Comparison of ENCODE assay signal across 27 cellular contexts in the genomic region with DNA sequence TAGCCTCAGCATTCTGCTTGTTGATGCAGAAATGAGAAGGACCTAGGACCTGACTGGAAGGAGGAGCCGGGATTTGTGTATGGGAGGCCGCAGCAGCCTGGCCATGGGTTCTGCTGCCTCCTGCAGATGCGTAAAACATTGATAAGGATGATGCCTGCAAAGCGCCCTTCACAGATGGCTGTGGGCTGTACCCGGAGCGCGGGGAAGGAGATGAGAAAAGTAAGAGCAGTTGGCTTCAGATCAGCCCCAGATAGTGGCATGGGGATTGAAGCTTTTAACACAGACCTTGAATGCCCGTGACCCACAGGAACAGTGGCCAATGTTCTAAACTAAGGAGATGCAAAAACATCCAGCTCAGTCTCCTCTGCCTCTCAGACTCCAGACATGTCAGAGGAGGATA.
"Had no signal": no experiment of that assay in that cellular context is flagged by ENCODE, and none has a peak within 500 bp of the region (broad histone marks: within the 10 kb centered on the region; RNA-seq: fewer than 3 reads in every experiment).

No MANE protein-coding gene starts in this region.

- H3K9me3 ChIP-seq: breast epithelium, colonic mucosa, heart left ventricle, lower lobe of right lung, pancreas, psoas muscle, thoracic aorta, upper lobe of right lung had no signal

- H3K9me3 Mint-ChIP-seq: activated naive CD8-positive, alpha-beta T cell treated with anti-CD3 and anti-CD28 coated beads for 36 hours; effector memory CD8-positive, alpha-beta T cell; naive thymus-derived CD8-positive, alpha-beta T cell; T-helper 1 cell treated with Interleukin-12 subunit alpha and Interleukin-12 subunit beta and Interleukin-4 antibody, amounts not matched to agents 30 μg/mL and 1 μg/mL, for 36 hours had no signal

- ATAC-seq: effector memory CD8-positive, alpha-beta T cell; esophagus mucosa; heart left ventricle; left lobe of liver; lower lobe of right lung; naive thymus-derived CD8-positive, alpha-beta T cell; pancreas; psoas muscle; right cardiac atrium; upper lobe of right lung had no signal

- DNase-seq: activated CD4-positive, alpha-beta T cell treated with anti-CD3 and anti-CD28 coated beads for 4 hours; activated CD4-positive, alpha-beta T cell treated with anti-CD3 and anti-CD28 coated beads, Interleukin-2, amount 50 U/mL, for 48 hours; activated CD4-positive, CD25-positive, alpha-beta regulatory T cell; activated CD8-positive, alpha-beta memory T cell treated with anti-CD3 and anti-CD28 coated beads, Interleukin-2, amount 50 U/mL, for 48 hours; activated naive CD4-positive, alpha-beta T cell treated with Interleukin-2 at 50 U/mL for 16 hours; activated naive CD8-positive, alpha-beta T cell treated with anti-CD3 and anti-CD28 coated beads for 36 hours; activated T-cell treated with anti-CD3 and anti-CD28 coated beads, Interleukin-2, amount 50 U/mL, for 48 hours; colonic mucosa; effector memory CD8-positive, alpha-beta T cell; heart left ventricle; kidney; lower lobe of right lung; naive thymus-derived CD8-positive, alpha-beta T cell; pancreas; psoas muscle; right cardiac atrium; stimulated activated CD4-positive, alpha-beta T cell treated with anti-CD3 and anti-CD28 coated beads, Interleukin-4, amount 100 ng/mL, for 24 hours; stimulated activated naive CD4-positive, alpha-beta T cell treated with Interleukin-2 at 50 U/mL for 16 hours; T1000; upper lobe of right lung had no signal

- H3K27ac ChIP-seq: breast epithelium, colonic mucosa, dorsolateral prefrontal cortex, heart left ventricle, lower lobe of right lung, pancreas, psoas muscle, thoracic aorta, upper lobe of right lung had no signal

- H3K36me3 Mint-ChIP-seq: activated naive CD8-positive, alpha-beta T cell treated with anti-CD3 and anti-CD28 coated beads for 36 hours; mesothelial cell of epicardium; naive thymus-derived CD8-positive, alpha-beta T cell had no signal

- H3K4me1 ChIP-seq: breast epithelium, colonic mucosa, lower lobe of right lung, pancreas, psoas muscle, upper lobe of right lung had no signal

- H3K27me3 ChIP-seq: colonic mucosa, pancreas had no signal

- H3K36me3 ChIP-seq: breast epithelium, colonic mucosa, heart left ventricle, lower lobe of right lung, pancreas, thoracic aorta, upper lobe of right lung had no signal

- H3K4me3 ChIP-seq: breast epithelium, colonic mucosa, dorsolateral prefrontal cortex, heart left ventricle, lower lobe of right lung, pancreas, psoas muscle, thoracic aorta, upper lobe of right lung had no signal

- H3K4me3 Mint-ChIP-seq: activated naive CD8-positive, alpha-beta T cell treated with anti-CD3 and anti-CD28 coated beads for 36 hours; effector memory CD8-positive, alpha-beta T cell; mesothelial cell of epicardium; T-helper 1 cell treated with Interleukin-12 subunit alpha and Interleukin-12 subunit beta and Interleukin-4 antibody, amounts not matched to agents 30 μg/mL and 1 μg/mL, for 36 hours had no signal

- H3K27ac Mint-ChIP-seq: activated naive CD8-positive, alpha-beta T cell treated with anti-CD3 and anti-CD28 coated beads for 36 hours; effector memory CD8-positive, alpha-beta T cell; mesothelial cell of epicardium; T-helper 1 cell treated with Interleukin-12 subunit alpha and Interleukin-12 subunit beta and Interleukin-4 antibody, amounts not matched to agents 30 μg/mL and 1 μg/mL, for 36 hours had no signal
